Comparison of ENCODE assay signal across 21 cellular contexts in the genomic region with DNA sequence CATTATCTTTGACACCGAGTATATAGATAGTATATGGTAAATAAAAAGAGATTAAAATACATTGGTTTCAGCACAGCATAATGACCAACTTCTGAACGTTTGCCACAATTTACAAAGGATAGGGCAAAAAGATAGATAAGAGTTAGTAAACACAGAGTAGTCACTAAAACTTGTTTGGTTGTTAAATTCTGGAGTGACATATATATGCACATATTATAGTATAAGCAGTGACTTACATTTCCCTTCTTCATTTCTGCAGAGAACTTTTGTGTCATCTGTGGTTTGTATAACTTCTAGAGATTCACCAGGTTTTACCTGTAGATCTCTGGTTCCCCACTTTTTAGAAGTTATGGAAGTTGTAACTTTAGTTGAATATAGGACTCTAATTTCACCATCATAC.
"Had no signal": no experiment of that assay in that cellular context is flagged by ENCODE, and none has a peak within 500 bp of the region (broad histone marks: within the 10 kb centered on the region; RNA-seq: fewer than 3 reads in every experiment).

No MANE protein-coding gene starts in this region.

- H3K27ac ChIP-seq: breast epithelium, lower lobe of right lung, right lobe of liver, skin epidermis, tibial artery, WERI-Rb-1 had no signal

- DNase-seq: activated CD4-positive, alpha-beta T cell treated with anti-CD3 and anti-CD28 coated beads, Interleukin-2, amount 50 U/mL, for 1 hour; activated CD4-positive, CD25-positive, alpha-beta regulatory T cell treated with anti-CD3 and anti-CD28 coated beads, Interleukin-2, amount 50 U/mL, for 72 hours; activated gamma-delta T cell; activated naive CD4-positive, alpha-beta T cell treated with anti-CD3 and anti-CD28 coated beads, Interleukin-2, amount 50 U/mL, for 16 hours; amniotic stem cell; foreskin fibroblast; kidney; lower lobe of right lung; mesendoderm; mucosa of descending colon; occipital lobe; right lobe of liver; stimulated activated CD4-positive, alpha-beta T cell treated with anti-CD3 and anti-CD28 coated beads, Interleukin-2, amount 100 ng/mL, for 24 hours; stimulated activated naive CD8-positive, alpha-beta T cell treated with anti-CD3 and anti-CD28 coated beads, Interleukin-15, amount 100 ng/mL, for 72 hours; tibial artery had no signal

- H3K36me3 ChIP-seq: breast epithelium, right lobe of liver, tibial artery, WERI-Rb-1 had no signal

- ATAC-seq: lower lobe of right lung; mucosa of descending colon; right lobe of liver; stimulated activated effector memory CD8-positive, alpha-beta T cell treated with anti-CD3 and anti-CD28 coated beads, Interleukin-12 subunit alpha, Interleukin-12 subunit beta, amount 100 ng/mL, for 72 hours; stimulated activated naive CD8-positive, alpha-beta T cell treated with anti-CD3 and anti-CD28 coated beads, Interleukin-15, amount 100 ng/mL, for 72 hours had no signal

- H3K9me3 ChIP-seq: breast epithelium, lower lobe of right lung, mucosa of descending colon, right lobe of liver, tibial artery had no signal

- H3K27me3 ChIP-seq: breast epithelium, right lobe of liver, tibial artery had no signal

- H3K27ac Mint-ChIP-seq: stimulated activated effector memory CD8-positive, alpha-beta T cell treated with anti-CD3 and anti-CD28 coated beads, Interleukin-12 subunit alpha, Interleukin-12 subunit beta, amount 100 ng/mL, for 72 hours; T-helper 2 cell treated with Interferon-gamma antibody and Interleukin-4, amounts not matched to agents 5 μg/mL and 100 μg/mL, for 36 hours had no signal

- H3K4me1 Mint-ChIP-seq: neural crest cell had no signal

- H3K27me3 Mint-ChIP-seq: stimulated activated naive CD8-positive, alpha-beta T cell treated with anti-CD3 and anti-CD28 coated beads, Interleukin-15, amount 100 ng/mL, for 72 hours had no signal

- H3K4me1 ChIP-seq: breast epithelium, lower lobe of right lung, right lobe of liver, tibial artery had no signal

- H3K4me3 Mint-ChIP-seq: neural crest cell; stimulated activated effector memory CD8-positive, alpha-beta T cell treated with anti-CD3 and anti-CD28 coated beads, Interleukin-12 subunit alpha, Interleukin-12 subunit beta, amount 100 ng/mL, for 72 hours; T-helper 2 cell treated with Interferon-gamma antibody and Interleukin-4, amounts not matched to agents 5 μg/mL and 100 μg/mL, for 36 hours had no signal

- H3K9me3 Mint-ChIP-seq: neural crest cell; stimulated activated effector memory CD8-positive, alpha-beta T cell treated with anti-CD3 and anti-CD28 coated beads, Interleukin-12 subunit alpha, Interleukin-12 subunit beta, amount 100 ng/mL, for 72 hours; stimulated activated naive CD8-positive, alpha-beta T cell treated with anti-CD3 and anti-CD28 coated beads, Interleukin-15, amount 100 ng/mL, for 72 hours; T-helper 2 cell treated with Interferon-gamma antibody and Interleukin-4, amounts not matched to agents 5 μg/mL and 100 μg/mL, for 36 hours had no signal

- H3K4me3 ChIP-seq: breast epithelium, lower lobe of right lung, mucosa of descending colon, right lobe of liver, skin epidermis, tibial artery had no signal
